30 cellular contexts compared by ENCODE assay signal in the genomic region with DNA sequence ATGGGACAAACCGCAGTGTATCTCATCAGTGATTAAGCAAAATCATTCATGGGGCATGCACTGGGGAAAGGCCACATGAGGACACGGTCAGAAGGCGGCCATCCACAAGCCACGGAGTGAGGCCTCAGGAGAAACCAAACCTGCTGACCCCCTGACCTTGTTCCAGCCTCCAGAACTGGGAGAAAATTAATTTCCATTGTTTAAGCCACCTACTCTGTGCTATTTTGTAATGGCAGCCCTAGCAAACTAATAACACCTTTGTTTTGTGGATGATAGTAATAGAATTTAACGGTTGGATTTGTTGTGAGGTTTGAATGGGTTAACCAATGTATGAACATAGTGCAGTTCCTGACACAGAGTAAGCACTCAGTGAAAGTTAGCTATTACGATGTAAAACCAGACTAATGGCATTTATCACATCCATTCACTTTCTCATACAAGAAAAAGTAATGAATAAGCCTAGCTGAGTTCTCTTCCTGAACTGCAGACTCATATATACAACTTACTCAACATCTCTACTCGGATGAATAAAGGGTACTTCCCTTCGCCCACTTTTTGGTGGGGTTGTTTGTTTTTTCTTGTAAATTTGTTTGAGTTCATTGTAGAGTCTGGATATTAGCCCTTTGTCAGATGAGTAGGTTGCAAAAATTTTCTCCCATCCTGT. TPM values are rescaled to one million over a fixed set of nuclear protein-coding genes. Genes with fewer than 3 reads are reported as not detected.
"Had no signal": no experiment of that assay in that cellular context is flagged by ENCODE, and none has a peak within 500 bp of the region (broad histone marks: within the 10 kb centered on the region; RNA-seq: fewer than 3 reads in every experiment).

No MANE protein-coding gene starts in this region.

- H3K4me1 Mint-ChIP-seq: activated CD8-positive, alpha-beta memory T cell treated with anti-CD3 and anti-CD28 coated beads, Interleukin-2, amount 10 ng/mL, durations not matched to agents 7 days and 5 days; activated naive CD4-positive, alpha-beta T cell treated with anti-CD3 and anti-CD28 coated beads, Interleukin-2, amount 50 U/mL, for 24 hours; activated naive CD8-positive, alpha-beta T cell treated with anti-CD3 and anti-CD28 coated beads for 36 hours; activated naive CD8-positive, alpha-beta T cell treated with anti-CD3 and anti-CD28 coated beads, Interleukin-2, amount 50 U/mL, for 24 hours had no signal

- H3K36me3 ChIP-seq: adrenal gland, esophagus muscularis mucosa, gastrocnemius medialis had no signal

- H3K27me3 ChIP-seq: adrenal gland, body of pancreas, esophagus muscularis mucosa, gastrocnemius medialis had no signal

- ATAC-seq: activated CD8-positive, alpha-beta memory T cell treated with anti-CD3 and anti-CD28 coated beads, Interleukin-2, amount 10 ng/mL, durations not matched to agents 7 days and 5 days; activated CD8-positive, alpha-beta T cell treated with anti-CD3 and anti-CD28 coated beads, Interleukin-2, amount 10 ng/mL, durations not matched to agents 7 days and 5 days; activated naive CD8-positive, alpha-beta T cell treated with anti-CD3 and anti-CD28 coated beads, Interleukin-2, amount 50 U/mL, for 24 hours; body of pancreas; effector memory CD8-positive, alpha-beta T cell; foreskin keratinocyte; gastrocnemius medialis had no signal

- H3K27ac ChIP-seq: adrenal gland, body of pancreas, esophagus muscularis mucosa, foreskin keratinocyte, gastrocnemius medialis, VCaP had no signal

- H3K4me3 ChIP-seq: adrenal gland, body of pancreas, esophagus muscularis mucosa, gastrocnemius medialis had no signal

- H3K9me3 Mint-ChIP-seq: activated CD4-positive, alpha-beta memory T cell treated with anti-CD3 and anti-CD28 coated beads for 36 hours; activated naive CD4-positive, alpha-beta T cell treated with anti-CD3 and anti-CD28 coated beads for 36 hours; activated naive CD4-positive, alpha-beta T cell treated with anti-CD3 and anti-CD28 coated beads, Interleukin-2, amount 50 U/mL, for 24 hours; activated naive CD8-positive, alpha-beta T cell treated with anti-CD3 and anti-CD28 coated beads for 36 hours; activated naive CD8-positive, alpha-beta T cell treated with anti-CD3 and anti-CD28 coated beads, Interleukin-2, amount 50 U/mL, for 24 hours; activated T-helper 2 cell treated with anti-CD3 and anti-CD28 coated beads, Interferon-gamma antibody, Interleukin-2, Interleukin-4, amounts not matched to agents 10 μg/mL and 5 μg/mL and 100 μg/mL, durations not matched to agents 14 hours and 24 hours and 36 hours; effector memory CD8-positive, alpha-beta T cell; WTC11 had no signal

- H3K4me3 Mint-ChIP-seq: activated CD4-positive, alpha-beta memory T cell treated with anti-CD3 and anti-CD28 coated beads for 36 hours; activated CD8-positive, alpha-beta memory T cell treated with anti-CD3 and anti-CD28 coated beads, Interleukin-2, amount 10 ng/mL, durations not matched to agents 7 days and 5 days; activated CD8-positive, alpha-beta T cell treated with anti-CD3 and anti-CD28 coated beads, Interleukin-2, amount 10 ng/mL, durations not matched to agents 7 days and 5 days; activated naive CD4-positive, alpha-beta T cell treated with anti-CD3 and anti-CD28 coated beads for 36 hours; activated naive CD4-positive, alpha-beta T cell treated with anti-CD3 and anti-CD28 coated beads, Interleukin-2, amount 50 U/mL, for 24 hours; activated naive CD8-positive, alpha-beta T cell treated with anti-CD3 and anti-CD28 coated beads for 36 hours; activated naive CD8-positive, alpha-beta T cell treated with anti-CD3 and anti-CD28 coated beads, Interleukin-2, amount 50 U/mL, for 24 hours; effector memory CD8-positive, alpha-beta T cell; WTC11 had no signal

- H3K4me1 ChIP-seq: adrenal gland, body of pancreas, esophagus muscularis mucosa, foreskin keratinocyte, gastrocnemius medialis had no signal

- H3K27me3 Mint-ChIP-seq: activated CD4-positive, alpha-beta memory T cell treated with anti-CD3 and anti-CD28 coated beads for 36 hours; activated naive CD4-positive, alpha-beta T cell treated with anti-CD3 and anti-CD28 coated beads, Interleukin-2, amount 50 U/mL, for 24 hours; activated naive CD8-positive, alpha-beta T cell treated with anti-CD3 and anti-CD28 coated beads for 36 hours; activated naive CD8-positive, alpha-beta T cell treated with anti-CD3 and anti-CD28 coated beads, Interleukin-2, amount 50 U/mL, for 24 hours; effector memory CD8-positive, alpha-beta T cell had no signal

- H3K36me3 Mint-ChIP-seq: activated CD4-positive, alpha-beta memory T cell treated with anti-CD3 and anti-CD28 coated beads for 36 hours; activated CD8-positive, alpha-beta memory T cell treated with anti-CD3 and anti-CD28 coated beads, Interleukin-2, amount 10 ng/mL, durations not matched to agents 7 days and 5 days; activated naive CD4-positive, alpha-beta T cell treated with anti-CD3 and anti-CD28 coated beads, Interleukin-2, amount 50 U/mL, for 24 hours; activated naive CD8-positive, alpha-beta T cell treated with anti-CD3 and anti-CD28 coated beads for 36 hours; WTC11 had no signal

- H3K9me3 ChIP-seq: adrenal gland, body of pancreas, esophagus muscularis mucosa, gastrocnemius medialis had no signal

- H3K27ac Mint-ChIP-seq: activated CD4-positive, alpha-beta memory T cell treated with anti-CD3 and anti-CD28 coated beads for 36 hours; activated CD8-positive, alpha-beta memory T cell treated with anti-CD3 and anti-CD28 coated beads, Interleukin-2, amount 10 ng/mL, durations not matched to agents 7 days and 5 days; activated CD8-positive, alpha-beta T cell treated with anti-CD3 and anti-CD28 coated beads, Interleukin-2, amount 10 ng/mL, durations not matched to agents 7 days and 5 days; activated naive CD4-positive, alpha-beta T cell treated with anti-CD3 and anti-CD28 coated beads for 36 hours; activated naive CD4-positive, alpha-beta T cell treated with anti-CD3 and anti-CD28 coated beads, Interleukin-2, amount 50 U/mL, for 24 hours; activated naive CD8-positive, alpha-beta T cell treated with anti-CD3 and anti-CD28 coated beads for 36 hours; activated naive CD8-positive, alpha-beta T cell treated with anti-CD3 and anti-CD28 coated beads, Interleukin-2, amount 50 U/mL, for 24 hours; activated T-helper 2 cell treated with anti-CD3 and anti-CD28 coated beads, Interferon-gamma antibody, Interleukin-2, Interleukin-4, amounts not matched to agents 10 μg/mL and 5 μg/mL and 100 μg/mL, durations not matched to agents 14 hours and 24 hours and 36 hours; effector memory CD8-positive, alpha-beta T cell; WTC11 had no signal

- DNase-seq: activated CD4-positive, alpha-beta memory T cell treated with anti-CD3 and anti-CD28 coated beads for 36 hours; activated CD4-positive, alpha-beta T cell treated with anti-CD3 and anti-CD28 coated beads for 1 hour; activated CD4-positive, alpha-beta T cell treated with anti-CD3 and anti-CD28 coated beads for 48 hours; activated CD8-positive, alpha-beta memory T cell treated with anti-CD3 and anti-CD28 coated beads, Interleukin-2, amount 10 ng/mL, durations not matched to agents 7 days and 5 days; activated CD8-positive, alpha-beta memory T cell treated with anti-CD3 and anti-CD28 coated beads, Interleukin-2, amount 50 U/mL, for 4 hours; activated CD8-positive, alpha-beta T cell treated with anti-CD3 and anti-CD28 coated beads, Interleukin-2, amount 10 ng/mL, durations not matched to agents 7 days and 5 days; activated effector memory CD4-positive, alpha-beta T cell treated with anti-CD3 and anti-CD28 coated beads, Interleukin-2, amount 50 U/mL, for 16 hours; activated naive CD4-positive, alpha-beta T cell treated with anti-CD3 and anti-CD28 coated beads for 36 hours; activated naive CD8-positive, alpha-beta T cell treated with anti-CD3 and anti-CD28 coated beads for 36 hours; activated naive CD8-positive, alpha-beta T cell treated with anti-CD3 and anti-CD28 coated beads, Interleukin-2, amount 50 U/mL, for 24 hours; activated T-cell treated with anti-CD3 and anti-CD28 coated beads, Interleukin-2, amount 50 U/mL, for 1 hour; amygdala; aorta; body of pancreas; caudate nucleus; cortex of kidney; dermis blood vessel endothelial cell; effector CD4-positive, alpha-beta T cell; effector memory CD8-positive, alpha-beta T cell; erythroblast; foreskin keratinocyte; gastrocnemius medialis; glutamatergic neuron; T-helper 2 cell had no signal

RNA-seq across cellular contexts. Expression of gene BUB1B, which starts 22.8 kb away (rescaled TPM):
- total RNA-seq: body of pancreas had no signal
